ENCODE assay signal across 21 cellular contexts in the genomic region with DNA sequence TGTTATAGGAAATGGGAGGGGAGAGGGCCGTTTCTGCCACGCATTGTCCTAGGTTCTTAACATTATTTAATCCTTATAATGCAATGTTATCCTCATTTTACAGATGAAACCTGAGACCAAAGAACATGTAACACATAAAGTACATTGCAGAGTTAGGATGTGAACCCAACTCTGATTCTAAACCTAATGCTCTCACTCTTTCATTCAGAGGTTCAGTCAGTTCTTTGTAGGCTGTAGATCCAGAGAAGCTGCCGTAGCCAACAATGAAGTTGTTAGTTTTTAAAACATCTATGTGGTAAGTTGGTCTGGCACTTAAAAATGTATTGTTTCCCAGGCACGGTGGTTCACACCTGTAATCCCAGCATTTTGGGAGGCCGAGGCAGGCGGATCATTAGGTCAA.
"Had no signal": no experiment of that assay in that cellular context is flagged by ENCODE, and none has a peak within 500 bp of the region (broad histone marks: within the 10 kb centered on the region; RNA-seq: fewer than 3 reads in every experiment).

No MANE protein-coding gene starts in this region.

- H3K27ac ChIP-seq: ascending aorta, esophagus muscularis mucosa, gastroesophageal sphincter, heart left ventricle, suprapubic skin, transverse colon, uterus, VCaP had no signal

- H3K36me3 Mint-ChIP-seq: mesothelial cell of epicardium had no signal

- H3K9me3 Mint-ChIP-seq: mesothelial cell of epicardium; nephron progenitor cell; stimulated activated naive CD8-positive, alpha-beta T cell treated with anti-CD3 and anti-CD28 coated beads, Interleukin-15, amount 100 ng/mL, for 72 hours had no signal

- ATAC-seq: gastroesophageal sphincter; heart left ventricle; left lobe of liver; stimulated activated naive CD8-positive, alpha-beta T cell treated with anti-CD3 and anti-CD28 coated beads, Interleukin-15, amount 100 ng/mL, for 72 hours had no signal

- DNase-seq: activated CD4-positive, alpha-beta T cell treated with anti-CD3 and anti-CD28 coated beads for 1 hour; activated CD8-positive, alpha-beta memory T cell treated with anti-CD3 and anti-CD28 coated beads, Interleukin-2, amount 50 U/mL, for 4 hours; activated naive CD4-positive, alpha-beta T cell; cerebellar nuclear complex; effector CD4-positive, alpha-beta T cell; heart left ventricle; kidney; nephron progenitor cell; occipital lobe; stimulated activated CD4-positive, alpha-beta T cell treated with anti-CD3 and anti-CD28 coated beads, Interleukin-2, amount 100 ng/mL, for 24 hours; stimulated activated naive CD8-positive, alpha-beta T cell treated with anti-CD3 and anti-CD28 coated beads, Interleukin-15, amount 100 ng/mL, for 72 hours; T-helper 2 cell; transverse colon; uterus had no signal

- H3K27ac Mint-ChIP-seq: mesothelial cell of epicardium; nephron progenitor cell; stimulated activated naive CD8-positive, alpha-beta T cell treated with anti-CD3 and anti-CD28 coated beads, Interleukin-15, amount 100 ng/mL, for 72 hours had no signal

- H3K9me3 ChIP-seq: ascending aorta, esophagus muscularis mucosa, gastroesophageal sphincter, heart left ventricle, suprapubic skin, transverse colon, uterus had no signal

- H3K4me3 Mint-ChIP-seq: mesothelial cell of epicardium; nephron progenitor cell; stimulated activated naive CD8-positive, alpha-beta T cell treated with anti-CD3 and anti-CD28 coated beads, Interleukin-15, amount 100 ng/mL, for 72 hours had no signal

- H3K27me3 Mint-ChIP-seq: stimulated activated naive CD8-positive, alpha-beta T cell treated with anti-CD3 and anti-CD28 coated beads, Interleukin-15, amount 100 ng/mL, for 72 hours had no signal

- H3K4me3 ChIP-seq: ascending aorta, esophagus muscularis mucosa, gastroesophageal sphincter, heart left ventricle, suprapubic skin, transverse colon, uterus had no signal

- H3K27me3 ChIP-seq: ascending aorta, esophagus muscularis mucosa, gastroesophageal sphincter, heart left ventricle, suprapubic skin, transverse colon, uterus had no signal

- H3K36me3 ChIP-seq: transverse colon, uterus had no signal

- H3K4me1 ChIP-seq: ascending aorta, esophagus muscularis mucosa, gastroesophageal sphincter, uterus had no signal
